24 cellular contexts compared by ENCODE assay signal in genomic region chr12:55226523-55226922, GRCh38. TPM values are rescaled to one million over a fixed set of nuclear protein-coding genes. Genes with fewer than 3 reads are reported as not detected.
DNase-seq lines count a peak whose midpoint lies in the region; ATAC-seq, FAIRE-seq and TF ChIP-seq lines count a peak whose summit lies in the region.
"Had no signal": no experiment of that assay in that cellular context is flagged by ENCODE, and none has a peak within 500 bp of the region (broad histone marks: within the 10 kb centered on the region; RNA-seq: fewer than 3 reads in every experiment).

No MANE protein-coding gene starts in this region.

- ATAC-seq in activated CD4-positive, alpha-beta T cell treated with anti-CD3 and anti-CD28 coated beads for 36 hours, result peak; percentile 55
- ATAC-seq in activated naive CD8-positive, alpha-beta T cell treated with anti-CD3 and anti-CD28 coated beads, Interleukin-2, amount 50 U/mL, for 24 hours, result peak; percentile 52
- peak; percentile 58 for ATAC-seq in stimulated activated effector memory CD8-positive, alpha-beta T cell treated with anti-CD3 and anti-CD28 coated beads, Interleukin-12 subunit alpha, Interleukin-12 subunit beta, amount 100 ng/mL, for 72 hours

- POLR2A ChIA-PET in activated CD4-positive, alpha-beta T cell treated with anti-CD3 and anti-CD28 coated beads for 36 hours (lab: Charles Lee), result no interaction called here

- no peak overlapping the region for H3K4me3 ChIP-seq in bronchial epithelial cell (ENCODE audit: low read depth, low read length)
- H3K4me3 ChIP-seq: GM23248 had no signal

- H3K27me3 ChIP-seq in bronchial epithelial cell (ENCODE audit: control insufficient read depth, insufficient read depth, low read length), result no peaks in the 10 kb centered on the region

- no peaks in the 10 kb centered on the region for H3K36me3 Mint-ChIP-seq in activated CD4-positive, alpha-beta T cell treated with anti-CD3 and anti-CD28 coated beads for 36 hours (ENCODE audit: low read depth)
- H3K36me3 Mint-ChIP-seq in activated naive CD8-positive, alpha-beta T cell treated with anti-CD3 and anti-CD28 coated beads, Interleukin-2, amount 50 U/mL, for 24 hours (ENCODE audit: low read depth), result no peaks in the 10 kb centered on the region
- no peaks in the 10 kb centered on the region for H3K36me3 Mint-ChIP-seq in activated naive CD8-positive, alpha-beta T cell treated with anti-CD3 and anti-CD28 coated beads for 36 hours
- no peaks in the 10 kb centered on the region for H3K36me3 Mint-ChIP-seq in stimulated activated effector memory CD8-positive, alpha-beta T cell treated with anti-CD3 and anti-CD28 coated beads, Interleukin-12 subunit alpha, Interleukin-12 subunit beta, amount 100 ng/mL, for 72 hours
- H3K36me3 Mint-ChIP-seq: CD4-positive, alpha-beta memory T cell had no signal

- H3K4me1 Mint-ChIP-seq in activated CD4-positive, alpha-beta T cell treated with anti-CD3 and anti-CD28 coated beads for 36 hours, result no peaks in the 10 kb centered on the region
- no peaks in the 10 kb centered on the region for H3K4me1 Mint-ChIP-seq in activated naive CD8-positive, alpha-beta T cell treated with anti-CD3 and anti-CD28 coated beads, Interleukin-2, amount 50 U/mL, for 24 hours
- no peaks in the 10 kb centered on the region for H3K4me1 Mint-ChIP-seq in activated naive CD8-positive, alpha-beta T cell treated with anti-CD3 and anti-CD28 coated beads for 36 hours
- no peaks in the 10 kb centered on the region for H3K4me1 Mint-ChIP-seq in stimulated activated effector memory CD8-positive, alpha-beta T cell treated with anti-CD3 and anti-CD28 coated beads, Interleukin-12 subunit alpha, Interleukin-12 subunit beta, amount 100 ng/mL, for 72 hours
- H3K4me1 Mint-ChIP-seq: CD4-positive, alpha-beta memory T cell had no signal

- no peaks in the 10 kb centered on the region for H3K36me3 ChIP-seq in bronchial epithelial cell (ENCODE audit: control insufficient read depth, insufficient read depth, low read length)

- TF ChIP-seq CTCF in bronchial epithelial cell (IDR thresholded peaks at IDR 0.05; ENCODE audit: insufficient read depth, low read length, severe bottlenecking), result no peak

- no peak overlapping the region for H3K27ac Mint-ChIP-seq in activated CD4-positive, alpha-beta T cell treated with anti-CD3 and anti-CD28 coated beads for 36 hours
- no peak overlapping the region for H3K27ac Mint-ChIP-seq in activated naive CD8-positive, alpha-beta T cell treated with anti-CD3 and anti-CD28 coated beads, Interleukin-2, amount 50 U/mL, for 24 hours
- H3K27ac Mint-ChIP-seq in activated naive CD8-positive, alpha-beta T cell treated with anti-CD3 and anti-CD28 coated beads for 36 hours, result no peak overlapping the region
- H3K27ac Mint-ChIP-seq in stimulated activated effector memory CD8-positive, alpha-beta T cell treated with anti-CD3 and anti-CD28 coated beads, Interleukin-12 subunit alpha, Interleukin-12 subunit beta, amount 100 ng/mL, for 72 hours, result no peak overlapping the region
- H3K27ac Mint-ChIP-seq: CD4-positive, alpha-beta memory T cell had no signal

- no peak for DNase-seq in activated CD4-positive, alpha-beta T cell treated with anti-CD3 and anti-CD28 coated beads for 36 hours
- DNase-seq in activated CD4-positive, alpha-beta T cell treated with anti-CD3 and anti-CD28 coated beads for 1 hour, result no peak
- DNase-seq in activated naive CD8-positive, alpha-beta T cell treated with anti-CD3 and anti-CD28 coated beads, Interleukin-2, amount 50 U/mL, for 24 hours, result no peak
- DNase-seq in activated naive CD8-positive, alpha-beta T cell treated with anti-CD3 and anti-CD28 coated beads for 36 hours, result no peak
- DNase-seq in bronchial epithelial cell (ENCODE audit: low read depth) (peak; percentile 0), middle frontal gyrus (ENCODE audit: extremely low spot score, low spot score) (no peak)
- no peak for DNase-seq in stimulated activated effector memory CD8-positive, alpha-beta T cell treated with anti-CD3 and anti-CD28 coated beads, Interleukin-12 subunit alpha, Interleukin-12 subunit beta, amount 100 ng/mL, for 72 hours (ENCODE audit: low spot score in 2 of 2)
- DNase-seq: C1 segment of cervical spinal cord; Calu3; CD4-positive, alpha-beta memory T cell; COR-L47; DMS53; DMS79 treated with DMSO at 0.1 percent for 48 hours; GF-D8; GM23248; H7; HCEC 1CT had no signal

- CTCF ChIA-PET in activated CD4-positive, alpha-beta T cell treated with anti-CD3 and anti-CD28 coated beads for 36 hours (lab: Charles Lee), result no interaction called here

- no peaks in the 10 kb centered on the region for H3K9me3 Mint-ChIP-seq in activated CD4-positive, alpha-beta T cell treated with anti-CD3 and anti-CD28 coated beads for 36 hours (ENCODE audit: low read depth)
- H3K9me3 Mint-ChIP-seq in activated naive CD8-positive, alpha-beta T cell treated with anti-CD3 and anti-CD28 coated beads, Interleukin-2, amount 50 U/mL, for 24 hours, result no peaks in the 10 kb centered on the region
- no peaks in the 10 kb centered on the region for H3K9me3 Mint-ChIP-seq in activated naive CD8-positive, alpha-beta T cell treated with anti-CD3 and anti-CD28 coated beads for 36 hours
- no peaks in the 10 kb centered on the region for H3K9me3 Mint-ChIP-seq in stimulated activated effector memory CD8-positive, alpha-beta T cell treated with anti-CD3 and anti-CD28 coated beads, Interleukin-12 subunit alpha, Interleukin-12 subunit beta, amount 100 ng/mL, for 72 hours

- H3K27me3 Mint-ChIP-seq in activated CD4-positive, alpha-beta T cell treated with anti-CD3 and anti-CD28 coated beads for 36 hours, result peaks cover 24% of the 10 kb centered on the region
- H3K27me3 Mint-ChIP-seq in activated naive CD8-positive, alpha-beta T cell treated with anti-CD3 and anti-CD28 coated beads, Interleukin-2, amount 50 U/mL, for 24 hours, result peaks cover 27% of the 10 kb centered on the region
- H3K27me3 Mint-ChIP-seq in activated naive CD8-positive, alpha-beta T cell treated with anti-CD3 and anti-CD28 coated beads for 36 hours, result peaks cover 24% of the 10 kb centered on the region

- no peak for FAIRE-seq in bronchial epithelial cell (lab: Jason Lieb, UNC)
- FAIRE-seq: GM12891, GM18507, H1 had no signal

- intact Hi-C loops in activated CD4-positive, alpha-beta T cell treated with anti-CD3 and anti-CD28 coated beads for 36 hours (cut with DNase I, micrococcal nuclease), result no loop called here

- no peak overlapping the region for H3K4me3 Mint-ChIP-seq in activated CD4-positive, alpha-beta T cell treated with anti-CD3 and anti-CD28 coated beads for 36 hours
- no peak overlapping the region for H3K4me3 Mint-ChIP-seq in activated naive CD8-positive, alpha-beta T cell treated with anti-CD3 and anti-CD28 coated beads, Interleukin-2, amount 50 U/mL, for 24 hours
- H3K4me3 Mint-ChIP-seq in activated naive CD8-positive, alpha-beta T cell treated with anti-CD3 and anti-CD28 coated beads for 36 hours, result no peak overlapping the region
- H3K4me3 Mint-ChIP-seq in stimulated activated effector memory CD8-positive, alpha-beta T cell treated with anti-CD3 and anti-CD28 coated beads, Interleukin-12 subunit alpha, Interleukin-12 subunit beta, amount 100 ng/mL, for 72 hours, result no peak overlapping the region
- H3K4me3 Mint-ChIP-seq: CD4-positive, alpha-beta memory T cell had no signal

RNA-seq across cellular contexts. Expression of gene OR10A7, which starts 5.7 kb away (rescaled TPM):
- not detected for total RNA-seq in activated CD4-positive, alpha-beta T cell treated with anti-CD3 and anti-CD28 coated beads for 36 hours
- total RNA-seq in activated naive CD8-positive, alpha-beta T cell treated with anti-CD3 and anti-CD28 coated beads for 36 hours, result not detected
- not detected in 2 replicates for total RNA-seq in bronchial epithelial cell
- total RNA-seq: A172; A673; Calu3; CD4-positive, alpha-beta memory T cell; Daoy; G401; GM23248; H1; H7 had no signal

RNA-seq across cellular contexts. Expression of gene OR6C74, which starts 17.9 kb away (rescaled TPM):
- total RNA-seq in activated CD4-positive, alpha-beta T cell treated with anti-CD3 and anti-CD28 coated beads for 36 hours, result not detected
- total RNA-seq in activated naive CD8-positive, alpha-beta T cell treated with anti-CD3 and anti-CD28 coated beads for 36 hours, result not detected
- total RNA-seq in bronchial epithelial cell, result not detected in 2 replicates
- total RNA-seq: A172; A673; Calu3; CD4-positive, alpha-beta memory T cell; Daoy; G401; GM23248; H1; H7 had no signal
